1 cellular context compared by ENCODE assay signal in genomic region chr10:102394801-102395676, GRCh38.
TF ChIP-seq lines count a peak whose summit lies in the region.

No MANE protein-coding gene starts in this region.

TF ChIP-seq in HepG2, 621 proteins besides CTCF, POLR2A, EP300 and RAD21 (continued from another document and continues in another):
- no peak for TF ChIP-seq HBP1 (CRISPR knock-in tag; IDR thresholded peaks at IDR 0.05; ENCODE audit: low read depth)
- no peak for TF ChIP-seq SRSF9 (IDR thresholded peaks at IDR 0.05; ENCODE audit: borderline replicate concordance, insufficient read depth, low read depth, low read length, poor library complexity, severe bottlenecking)
- 0 out of 2 replicates have a peak, but pooled peaks have one; percentile 36 for TF ChIP-seq ZNF33A (CRISPR knock-in tag; IDR thresholded peaks at IDR 0.05; ENCODE audit: borderline replicate concordance)
- no peak for TF ChIP-seq KMT2B (CRISPR knock-in tag; IDR thresholded peaks at IDR 0.05)
- no peak for TF ChIP-seq ZNF572 (CRISPR knock-in tag; IDR thresholded peaks at IDR 0.05)
- peak; percentile 43; the same call in 1 of the 2 replicates for TF ChIP-seq SP5 (CRISPR knock-in tag; IDR thresholded peaks at IDR 0.05; ENCODE audit: borderline replicate concordance, low read depth)
- TF ChIP-seq FOSL2 (CRISPR knock-in tag; IDR thresholded peaks at IDR 0.05), result no peak
- peak; percentile 46; the same call in 1 of the 2 replicates for TF ChIP-seq SP2 (CRISPR knock-in tag; IDR thresholded peaks at IDR 0.05)
- TF ChIP-seq ZNF512B (CRISPR knock-in tag; IDR thresholded peaks at IDR 0.05; ENCODE audit: borderline replicate concordance), result no peak
- no peak for TF ChIP-seq ZNF331 (CRISPR knock-in tag; IDR thresholded peaks at IDR 0.05)
- no peak for TF ChIP-seq GFI1 (CRISPR knock-in tag; IDR thresholded peaks at IDR 0.05; ENCODE audit: borderline replicate concordance)
- no peak for TF ChIP-seq REST (IDR thresholded peaks at IDR 0.05; ENCODE audit: borderline replicate concordance in 1 of 2, low read depth in 1 of 2, low read length in 2 of 2)
- no peak for TF ChIP-seq SIX4 (CRISPR knock-in tag; IDR thresholded peaks at IDR 0.05)
- TF ChIP-seq ZBTB4 (CRISPR knock-in tag; IDR thresholded peaks at IDR 0.05; ENCODE audit: borderline replicate concordance), result 0 out of 2 replicates have a peak, but pooled peaks have one; percentile 7
- TF ChIP-seq MAFF (IDR thresholded peaks at IDR 0.05; ENCODE audit: low read depth, low read length), result no peak
- no peak for TF ChIP-seq ZNF263 (CRISPR knock-in tag; IDR thresholded peaks at IDR 0.05)
- no peak for TF ChIP-seq NBN (conservative IDR thresholded peaks at IDR 0.05)
- peak; percentile 34; the same call in 1 of the 2 replicates for TF ChIP-seq ZBTB20 (CRISPR knock-in tag; IDR thresholded peaks at IDR 0.05; ENCODE audit: borderline replicate concordance, low read depth)
- TF ChIP-seq ZNF737 (CRISPR knock-in tag; IDR thresholded peaks at IDR 0.05; ENCODE audit: borderline replicate concordance), result no peak
- no peak for TF ChIP-seq FOXJ3 (CRISPR knock-in tag; IDR thresholded peaks at IDR 0.05; ENCODE audit: borderline replicate concordance)
- TF ChIP-seq ZSCAN30 (CRISPR knock-in tag; IDR thresholded peaks at IDR 0.05), result no peak
- TF ChIP-seq ZNF142 (CRISPR knock-in tag; IDR thresholded peaks at IDR 0.05), result no peak
- no peak for TF ChIP-seq SIX1 (CRISPR knock-in tag; IDR thresholded peaks at IDR 0.05; ENCODE audit: borderline replicate concordance)
- TF ChIP-seq TFDP2 (CRISPR knock-in tag; IDR thresholded peaks at IDR 0.05), result peak; percentile 59; the same call in 1 of the 2 replicates
- no peak for TF ChIP-seq ZFYVE20 (CRISPR knock-in tag; IDR thresholded peaks at IDR 0.05; ENCODE audit: borderline replicate concordance, low read depth)
- no peak for TF ChIP-seq JARID2 (CRISPR knock-in tag; IDR thresholded peaks at IDR 0.05; ENCODE audit: insufficient replicate concordance)
- TF ChIP-seq ZHX2 (IDR thresholded peaks at IDR 0.05; ENCODE audit: low read depth), result no peak
- TF ChIP-seq ZHX2 (CRISPR knock-in tag; IDR thresholded peaks at IDR 0.05; ENCODE audit: borderline replicate concordance), result no peak
- TF ChIP-seq NFE2L1 (CRISPR knock-in tag; IDR thresholded peaks at IDR 0.05; ENCODE audit: borderline replicate concordance), result no peak
